ENCODE assay signal across 8 cellular contexts in the genomic region with DNA sequence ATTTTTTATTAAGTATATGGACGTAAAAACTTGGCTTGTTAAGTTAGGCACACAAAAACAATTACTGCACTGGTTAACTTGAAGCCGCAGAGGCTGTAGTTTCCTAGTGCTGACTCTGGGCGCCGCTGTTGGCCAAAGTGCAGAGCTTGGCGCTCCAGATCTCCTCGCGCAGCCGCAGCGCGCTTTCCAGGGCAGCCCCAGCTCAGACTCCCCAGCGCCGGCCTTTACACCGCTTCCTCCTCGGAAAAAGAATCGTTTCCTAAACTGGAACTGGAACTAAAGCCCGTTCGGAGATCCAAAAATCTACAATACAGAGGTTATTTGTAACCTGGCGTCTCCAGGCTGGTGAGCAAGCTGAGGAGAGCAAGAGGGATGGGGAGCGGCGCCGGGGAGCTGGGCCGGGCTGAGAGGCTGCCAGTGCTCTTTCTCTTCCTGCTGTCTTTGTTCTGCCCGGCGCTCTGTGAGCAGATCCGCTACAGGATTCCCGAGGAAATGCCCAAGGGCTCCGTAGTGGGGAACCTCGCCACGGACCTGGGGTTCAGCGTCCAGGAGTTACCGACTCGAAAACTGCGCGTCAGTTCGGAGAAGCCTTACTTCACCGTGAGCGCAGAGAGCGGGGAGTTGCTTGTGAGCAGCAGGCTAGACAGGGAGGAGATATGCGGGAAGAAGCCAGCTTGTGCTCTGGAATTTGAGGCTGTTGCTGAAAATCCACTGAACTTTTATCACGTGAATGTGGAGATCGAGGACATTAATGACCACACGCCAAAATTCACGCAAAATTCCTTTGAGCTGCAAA. TPM values are rescaled to one million over a fixed set of nuclear protein-coding genes. Genes with fewer than 3 reads are reported as not detected.
DNase-seq lines count a peak whose midpoint lies in the region; ATAC-seq and TF ChIP-seq lines count a peak whose summit lies in the region.
"Not testable (repeated sequence)": the region's sequence is repeated elsewhere in the genome, so short reads cannot be mapped to it uniquely, and the experiment has no call there.

Gene PCDHGB5 (plus strand): TSS at position 192 of the 796 bp plus-strand sequence. CDS start 181 bp downstream, at position 373.

- H3K9me3 ChIP-seq in DND-41 (ENCODE audit: insufficient read depth, low read length, severe bottlenecking) = not testable (repeated sequence)
- H3K9me3 ChIP-seq in muscle layer of colon (ENCODE audit: low read length) (peaks cover 71% of the 10 kb centered on the region), subcutaneous abdominal adipose tissue (ENCODE audit: control insufficient read depth in 5 of 5, low read length in 5 of 5) (peaks cover 26 to 70% (median 53%) of the 10 kb centered on the region in 5 donors)

- peak within 1 kb of the TSS; percentile 42 for H3K4me3 Mint-ChIP-seq in activated naive CD8-positive, alpha-beta T cell treated with anti-CD3 and anti-CD28 coated beads, Interleukin-2, amount 50 U/mL, for 24 hours

- not testable (repeated sequence) for H4K20me1 ChIP-seq in DND-41 (ENCODE audit: insufficient read depth, low read length)

- H3K27me3 ChIP-seq in DND-41 (ENCODE audit: insufficient read depth, low read length, poor library complexity); muscle layer of colon (ENCODE audit: control insufficient read depth in 1 of 2, insufficient read depth in 2 of 2, low read length in 2 of 2): not testable (repeated sequence)
- H3K27me3 ChIP-seq in subcutaneous abdominal adipose tissue (ENCODE audit: control insufficient read depth in 5 of 5, insufficient read depth in 4 of 5, low read length in 5 of 5) = peaks cover 0 to 14% (median 6%) of the 10 kb centered on the region in 5 donors

- CTCF ChIA-PET in RWPE1 (lab: Yijun Ruan, JAX) = interaction anchor here (0.6 to 2.2 kb wide), 10 partner anchors 11 to 166 kb away, joined by 3 to 13 read pairs (median 4); partner anchors contain the start of genes PCDHGA1, PCDHGB4 and PCDHGC3

- POLR2A ChIA-PET in RWPE1 (lab: Yijun Ruan, JAX; ENCODE audit: low non-redundant PET) = not testable (repeated sequence)

- H3K4me2 ChIP-seq in DND-41 (ENCODE audit: insufficient read depth, low read length) = not testable (repeated sequence)

- not testable (repeated sequence) for H3K27ac Mint-ChIP-seq in activated naive CD8-positive, alpha-beta T cell treated with anti-CD3 and anti-CD28 coated beads, Interleukin-2, amount 50 U/mL, for 24 hours

- H3K79me2 ChIP-seq in DND-41 (ENCODE audit: insufficient read depth, low read length) = not testable (repeated sequence)

- ATAC-seq in DND-41 (ENCODE audit: insufficient read depth, low read depth) = not testable (repeated sequence)
- ATAC-seq in HG03103 (IDR thresholded peaks at IDR 0.05; ENCODE audit: low read depth, unreplicated experiment) = peak; percentile 94
- ATAC-seq in activated naive CD8-positive, alpha-beta T cell treated with anti-CD3 and anti-CD28 coated beads, Interleukin-2, amount 50 U/mL, for 24 hours = peak; percentile 54

- not testable (repeated sequence) for H3K9ac ChIP-seq in DND-41 (ENCODE audit: low read depth, low read length); muscle layer of colon (ENCODE audit: low read length); subcutaneous abdominal adipose tissue (ENCODE audit: low read length in 5 of 5)

- H3K27ac ChIP-seq in DND-41 (ENCODE audit: low read length); muscle layer of colon (ENCODE audit: low read depth, low read length); subcutaneous abdominal adipose tissue (ENCODE audit: low read depth, low read length): not testable (repeated sequence)
- 0 out of 2 replicates have a peak within 1 kb of the TSS, but pooled peaks have one; percentile 20 for H3K27ac ChIP-seq in RWPE1

- H3K4me1 Mint-ChIP-seq in activated naive CD8-positive, alpha-beta T cell treated with anti-CD3 and anti-CD28 coated beads, Interleukin-2, amount 50 U/mL, for 24 hours = not testable (repeated sequence)

- peaks cover 64% of the 10 kb centered on the region for H3K27me3 Mint-ChIP-seq in activated naive CD8-positive, alpha-beta T cell treated with anti-CD3 and anti-CD28 coated beads, Interleukin-2, amount 50 U/mL, for 24 hours

- not testable (repeated sequence) for H3K4me3 ChIP-seq in DND-41 (ENCODE audit: low read depth in 1 of 2, low read length in 2 of 2)
- H3K4me3 ChIP-seq in fibroblast of villous mesenchyme (ENCODE audit: low read depth, low read length) (peak within 1 kb of the TSS; percentile 54), muscle layer of colon (ENCODE audit: low read depth in 1 of 2, low read length in 2 of 2) (peak within 1 kb of the TSS; percentile 20 to 22), subcutaneous abdominal adipose tissue (ENCODE audit: low read depth in 1 of 5, low read length in 5 of 5) (peak within 1 kb of the TSS; percentile 40 to 60 (median 55))

- DNase-seq in DND-41; activated naive CD8-positive, alpha-beta T cell treated with anti-CD3 and anti-CD28 coated beads, Interleukin-2, amount 50 U/mL, for 24 hours: not testable (repeated sequence)
- DNase-seq in GM20000 (ENCODE audit: low spot score) (peak; percentile 81), RWPE1 (ENCODE audit: low spot score) (peak; percentile 48), fibroblast of villous mesenchyme (ENCODE audit: low read depth) (peak; percentile 57)

- H3K9me3 Mint-ChIP-seq in activated naive CD8-positive, alpha-beta T cell treated with anti-CD3 and anti-CD28 coated beads, Interleukin-2, amount 50 U/mL, for 24 hours = peaks cover 29% of the 10 kb centered on the region

- peaks cover 17% of the 10 kb centered on the region for H3K36me3 Mint-ChIP-seq in activated naive CD8-positive, alpha-beta T cell treated with anti-CD3 and anti-CD28 coated beads, Interleukin-2, amount 50 U/mL, for 24 hours (ENCODE audit: low read depth)

- H3K36me3 ChIP-seq in DND-41 (ENCODE audit: insufficient read depth, low read length); muscle layer of colon (ENCODE audit: insufficient read depth, low read length); subcutaneous abdominal adipose tissue (ENCODE audit: control insufficient read depth in 5 of 5, insufficient read depth in 5 of 5, low read length in 5 of 5): not testable (repeated sequence)

- not testable (repeated sequence) for H3K4me1 ChIP-seq in DND-41 (ENCODE audit: insufficient read depth, low read length); muscle layer of colon (ENCODE audit: insufficient read depth, low read length)
- peaks cover 0 to 10% (median 2%) of the 10 kb centered on the region in 5 donors for H3K4me1 ChIP-seq in subcutaneous abdominal adipose tissue (ENCODE audit: control insufficient read depth in 5 of 5, insufficient read depth in 5 of 5, low read length in 5 of 5)

- TF ChIP-seq CTCF in DND-41 (IDR thresholded peaks at IDR 0.05; ENCODE audit: borderline replicate concordance, extremely low read depth, low read length, poor library complexity, severe bottlenecking) (peak; percentile 10), GM20000 (IDR thresholded peaks at IDR 0.05; ENCODE audit: extremely low read depth, missing control alignments) (peak; percentile 62), RWPE1 (conservative IDR thresholded peaks at IDR 0.05; ENCODE audit: low read depth) (peak; percentile 77), fibroblast of villous mesenchyme (IDR thresholded peaks at IDR 0.05; ENCODE audit: insufficient read depth, low read depth, low read length) (peak; percentile 68)

- H2AFZ ChIP-seq in DND-41 (ENCODE audit: low read depth, low read length) = not testable (repeated sequence)

RNA-seq across cellular contexts. Expression of gene PCDHGB5, which starts in this region (rescaled TPM):
- total RNA-seq in fibroblast of villous mesenchyme = 23.2 and 25.0 TPM in 2 replicates

Comparison
In these comparisons a context has a peak if more than half of its experiments do, and no peak if none do; other contexts are left out.
1. CTCF ChIP-seq: peak in every context shown above with its lines; median percentile 77 in RWPE1; 68 in fibroblast of villous mesenchyme; 62 in GM20000; 10 in DND-41.